8 cellular contexts compared by ENCODE assay signal in genomic region chr11:65817815-65818680, GRCh38. TPM values are rescaled to one million over a fixed set of nuclear protein-coding genes. Genes with fewer than 3 reads are reported as not detected.
DNase-seq lines count a peak whose midpoint lies in the region; ATAC-seq and TF ChIP-seq lines count a peak whose summit lies in the region.

No MANE protein-coding gene starts in this region.

- peaks cover 11% of the 10 kb centered on the region for H3K36me3 Mint-ChIP-seq in nephron progenitor cell (ENCODE audit: low read depth)

- peaks cover 39% of the 10 kb centered on the region for H3K4me1 Mint-ChIP-seq in nephron progenitor cell

- TF ChIP-seq CTCF in fibroblast of the aortic adventitia (IDR thresholded peaks at IDR 0.05; ENCODE audit: insufficient read depth, low read length) (peak; percentile 91), nephron progenitor cell (IDR thresholded peaks at IDR 0.05) (peak; percentile 99)

- H3K4me3 Mint-ChIP-seq in nephron progenitor cell, result peak overlapping the region; percentile 87

- peaks cover 26% of the 10 kb centered on the region for H3K27me3 Mint-ChIP-seq in nephron progenitor cell (ENCODE audit: low read depth, poor library complexity)

- peak; percentile 85 for ATAC-seq in GM21737 (IDR thresholded peaks at IDR 0.05; ENCODE audit: unreplicated experiment)
- peak; percentile 91 for ATAC-seq in stimulated activated naive CD8-positive, alpha-beta T cell treated with anti-CD3 and anti-CD28 coated beads, Interleukin-15, Interleukin-2, amounts not matched to agents 100 U/mL and 50 U/mL, for 24 hours

- H3K9me3 Mint-ChIP-seq in nephron progenitor cell, result no peaks in the 10 kb centered on the region

- peak overlapping the region; percentile 81 for H3K4me3 ChIP-seq in fibroblast of the aortic adventitia (ENCODE audit: low read depth, low read length)

- DNase-seq in DMS53 (lab: John Stamatoyannopoulos, UW) (peak; percentile 93), LHCN-M2 (ENCODE audit: low read depth) (peak; percentile 76), RPMI7951 (ENCODE audit: low read depth) (peak; percentile 71), fibroblast of the aortic adventitia (ENCODE audit: low read depth) (peak; percentile 85), nephron progenitor cell (peak; percentile 99)
- DNase-seq in activated T-helper 9 cell treated with anti-CD3 and anti-CD28 coated beads, Interleukin-2, amount 50 U/mL, for 16 hours (ENCODE audit: low read depth), result peak; percentile 93
- DNase-seq in stimulated activated naive CD8-positive, alpha-beta T cell treated with anti-CD3 and anti-CD28 coated beads, Interleukin-15, Interleukin-2, amounts not matched to agents 100 U/mL and 50 U/mL, for 24 hours, result peak; percentile 100

- no peak overlapping the region for H3K27ac Mint-ChIP-seq in nephron progenitor cell

RNA-seq across cellular contexts. Expression of gene SNX32, which starts 15.7 kb away (rescaled TPM):
- total RNA-seq in LHCN-M2 (2014; rRNA removed) (0.45 and 0.69 TPM in 2 replicates), fibroblast of the aortic adventitia (ENCODE audit: low replicate concordance) (1.6 and 3.3 TPM in 2 replicates)
- polyA plus RNA-seq in LHCN-M2 (2012), result 0.53 TPM
- total RNA-seq in RPMI7951 (2014; rRNA removed; shearing (Covaris generic)), result 0.20 TPM in 1 of 2 replicates, not detected in the other

RNA-seq across cellular contexts. Expression of gene OVOL1, which starts 31.2 kb away (rescaled TPM):
- not detected in 2 replicates for total RNA-seq in LHCN-M2 (2014; rRNA removed)
- polyA plus RNA-seq in LHCN-M2 (2012), result not detected
- not detected in 2 replicates for total RNA-seq in RPMI7951 (2014; rRNA removed; shearing (Covaris generic))
- not detected in 2 replicates for total RNA-seq in fibroblast of the aortic adventitia (ENCODE audit: low replicate concordance)

RNA-seq across cellular contexts. Expression of gene AP5B1, which starts 37.3 kb away (rescaled TPM):
- total RNA-seq in LHCN-M2 (2014; rRNA removed) (12.8 and 14.1 TPM in 2 replicates), fibroblast of the aortic adventitia (ENCODE audit: low replicate concordance) (11.5 and 14.4 TPM in 2 replicates)
- 5.0 TPM for polyA plus RNA-seq in LHCN-M2 (2012)
- 4.2 and 6.7 TPM in 2 replicates for total RNA-seq in RPMI7951 (2014; rRNA removed; shearing (Covaris generic))

RNA-seq across cellular contexts. Expression of gene CFL1, which starts 39.9 kb away (rescaled TPM):
- total RNA-seq in LHCN-M2 (2014; rRNA removed) (1,867 and 1,951 TPM in 2 replicates), fibroblast of the aortic adventitia (ENCODE audit: low replicate concordance) (673 and 713 TPM in 2 replicates)
- 2,281 TPM for polyA plus RNA-seq in LHCN-M2 (2012)
- total RNA-seq in RPMI7951 (2014; rRNA removed; shearing (Covaris generic)), result 2,043 and 2,212 TPM in 2 replicates

RNA-seq across cellular contexts. Expression of gene MUS81, which starts 42.2 kb away (rescaled TPM):
- 49.4 and 51.7 TPM in 2 replicates for total RNA-seq in LHCN-M2 (2014; rRNA removed)
- 38.5 TPM for polyA plus RNA-seq in LHCN-M2 (2012)
- total RNA-seq in RPMI7951 (2014; rRNA removed; shearing (Covaris generic)), result 38.9 and 40.6 TPM in 2 replicates
- 26.3 and 31.8 TPM in 2 replicates for total RNA-seq in fibroblast of the aortic adventitia (ENCODE audit: low replicate concordance)

Comparison
In these comparisons a context has a peak if more than half of its experiments do, and no peak if none do; other contexts are left out.
1. Peak in every context shown above with its lines: DNase-seq, ATAC-seq and H3K4me3 ChIP-seq.